ENCODE assay signal across 20 cellular contexts in genomic region chr6:97095466-97095865, GRCh38.
DNase-seq lines count a peak whose midpoint lies in the region; TF ChIP-seq lines count a peak whose summit lies in the region.
"Had no signal": no experiment of that assay in that cellular context is flagged by ENCODE, and none has a peak within 500 bp of the region (broad histone marks: within the 10 kb centered on the region; RNA-seq: fewer than 3 reads in every experiment).

No MANE protein-coding gene starts in this region.

- H3K9me3 Mint-ChIP-seq in activated CD4-positive, alpha-beta memory T cell treated with anti-CD3 and anti-CD28 coated beads, Interleukin-2, amount 10 ng/mL, durations not matched to agents 7 days and 5 days: no peaks in the 10 kb centered on the region
- H3K9me3 Mint-ChIP-seq: CD4-positive, alpha-beta T cell; H9 had no signal

- H3K27me3 ChIP-seq in GM23248 (replicated peaks; ENCODE audit: insufficient read depth): no peaks in the 10 kb centered on the region
- no peaks in the 10 kb centered on the region for H3K27me3 ChIP-seq in breast epithelium
- H3K27me3 ChIP-seq: MG63, SJCRH30 had no signal

- CTCF ChIA-PET in activated CD4-positive, alpha-beta memory T cell treated with anti-CD3 and anti-CD28 coated beads, Interleukin-2, amount 10 ng/mL, durations not matched to agents 7 days and 5 days (lab: Charles Lee): no interaction called here

- no peak for TF ChIP-seq POLR2A in breast epithelium (IDR thresholded peaks at IDR 0.05)

- no peak overlapping the region for H3K4me3 Mint-ChIP-seq in activated CD4-positive, alpha-beta memory T cell treated with anti-CD3 and anti-CD28 coated beads, Interleukin-2, amount 10 ng/mL, durations not matched to agents 7 days and 5 days
- H3K4me3 Mint-ChIP-seq: CD4-positive, alpha-beta T cell; H9 had no signal

- peak; percentile 8 for DNase-seq in AG10803 (ENCODE audit: low read depth)
- peak; percentile 9 for DNase-seq in GM23248
- peak; percentile 8 for DNase-seq in RPMI7951 (ENCODE audit: low read depth)
- DNase-seq in foreskin melanocyte: peak; percentile 38
- no peak for DNase-seq in breast epithelium (ENCODE audit: low spot score in 2 of 2)
- no peak for DNase-seq in activated CD4-positive, alpha-beta memory T cell treated with anti-CD3 and anti-CD28 coated beads, Interleukin-2, amount 10 ng/mL, durations not matched to agents 7 days and 5 days
- no peak for DNase-seq in GM13976 (ENCODE audit: low spot score)
- no peak for DNase-seq in NCI-H2029 (lab: John Stamatoyannopoulos, UW)
- DNase-seq: Calu3; CD4-positive, alpha-beta T cell; H9; IMR-90; MG63; NCI-H1048; NCI-H1436; NCI-H2029 treated with DMSO at 0.1 percent for 48 hours; NCI-H2171; NCI-H446; SJCRH30 had no signal

- no peaks in the 10 kb centered on the region for H3K36me3 Mint-ChIP-seq in activated CD4-positive, alpha-beta memory T cell treated with anti-CD3 and anti-CD28 coated beads, Interleukin-2, amount 10 ng/mL, durations not matched to agents 7 days and 5 days (ENCODE audit: low read depth)

- no peaks in the 10 kb centered on the region for H4K20me1 ChIP-seq in GM23248 (ENCODE audit: insufficient read depth)

- POLR2A ChIA-PET in activated CD4-positive, alpha-beta memory T cell treated with anti-CD3 and anti-CD28 coated beads, Interleukin-2, amount 10 ng/mL, durations not matched to agents 7 days and 5 days (lab: Charles Lee): no interaction called here

- H3K27me3 Mint-ChIP-seq in activated CD4-positive, alpha-beta memory T cell treated with anti-CD3 and anti-CD28 coated beads, Interleukin-2, amount 10 ng/mL, durations not matched to agents 7 days and 5 days: no peaks in the 10 kb centered on the region
- H3K27me3 Mint-ChIP-seq: CD4-positive, alpha-beta T cell had no signal

- H3F3A ChIP-seq in GM23248 (ENCODE audit: insufficient read depth): no peaks in the 10 kb centered on the region

- no peak overlapping the region for H3K4me3 ChIP-seq in AG10803 (ENCODE audit: low read length)
- H3K4me3 ChIP-seq in GM23248: no peak overlapping the region
- H3K4me3 ChIP-seq in breast epithelium: no peak overlapping the region
- H3K4me3 ChIP-seq: MG63, SJCRH30 had no signal

- H3K36me3 ChIP-seq in GM23248 (ENCODE audit: low read depth) (no peaks in the 10 kb centered on the region), breast epithelium (no peaks in the 10 kb centered on the region)
- H3K36me3 ChIP-seq: MG63, SJCRH30 had no signal

- no peaks in the 10 kb centered on the region for H3K9me2 ChIP-seq in GM23248 (ENCODE audit: insufficient read depth)

- H3K79me2 ChIP-seq in GM23248 (ENCODE audit: insufficient read depth): no peaks in the 10 kb centered on the region

- no peak overlapping the region for H3K27ac Mint-ChIP-seq in activated CD4-positive, alpha-beta memory T cell treated with anti-CD3 and anti-CD28 coated beads, Interleukin-2, amount 10 ng/mL, durations not matched to agents 7 days and 5 days
- H3K27ac Mint-ChIP-seq: CD4-positive, alpha-beta T cell; H9 had no signal

- TF ChIP-seq CTCF in AG10803 (conservative IDR thresholded peaks at IDR 0.05; ENCODE audit: low read length) (no peak), breast epithelium (IDR thresholded peaks at IDR 0.05) (no peak), GM13976 (IDR thresholded peaks at IDR 0.05; ENCODE audit: borderline replicate concordance, control extremely low read depth, extremely low read depth, insufficient read depth, missing control alignments) (no peak)

- in situ Hi-C loops in GM23248 (cut with MboI): no loop called here
- in situ Hi-C loops in GM13976 (cut with MboI; ENCODE audit: low sequenced_read_pairs, unreplicated experiment): no loop called here

- no peak overlapping the region for H2AFZ ChIP-seq in GM23248

- H3K9me3 ChIP-seq in GM23248 (ENCODE audit: low read depth) (no peaks in the 10 kb centered on the region), breast epithelium (no peaks in the 10 kb centered on the region)
- H3K9me3 ChIP-seq: MG63, SJCRH30 had no signal

- WGBS in GM23248 (ENCODE audit: low coverage in 1 of 2, low lambda C conversion rate in 2 of 2, missing lambda C conversion rate in 2 of 2), 2 experiments: 21 to 26% methylated on average over 3 of the region's 3 CpGs

- peaks cover 3% of the 10 kb centered on the region; the same call in 1 of the 2 replicates for H3K4me1 ChIP-seq in GM23248 (ENCODE audit: insufficient read depth)
- H3K4me1 ChIP-seq in breast epithelium: no peaks in the 10 kb centered on the region
- H3K4me1 ChIP-seq: SJCRH30 had no signal

- no peak overlapping the region for H3K4me2 ChIP-seq in GM23248 (ENCODE audit: unreplicated experiment)

- H3K9ac ChIP-seq in GM23248: no peak overlapping the region

- H3K27ac ChIP-seq in GM23248 (no peak overlapping the region), breast epithelium (no peak overlapping the region)
- H3K27ac ChIP-seq: HL-60, SJCRH30 had no signal

- peaks cover 7% of the 10 kb centered on the region for H3K4me1 Mint-ChIP-seq in activated CD4-positive, alpha-beta memory T cell treated with anti-CD3 and anti-CD28 coated beads, Interleukin-2, amount 10 ng/mL, durations not matched to agents 7 days and 5 days
- H3K4me1 Mint-ChIP-seq: H9 had no signal

- intact Hi-C loops in breast epithelium (cut with DNase I; ENCODE audit: low total_unique reads): no loop called here

Comparison
In these comparisons a context has a peak if more than half of its experiments do, and no peak if none do; other contexts are left out.
1. DNase-seq: peak in AG10803 (single experiment), GM23248 (single experiment), RPMI7951 (single experiment) and foreskin melanocyte (single experiment); none in breast epithelium (0 of 2), activated CD4-positive, alpha-beta memory T cell treated with anti-CD3 and anti-CD28 coated beads, Interleukin-2, amount 10 ng/mL, durations not matched to agents 7 days and 5 days (single experiment), GM13976 (single experiment) and NCI-H2029 (single experiment).